ENCODE assay signal across 1 cellular context in the genomic region with DNA sequence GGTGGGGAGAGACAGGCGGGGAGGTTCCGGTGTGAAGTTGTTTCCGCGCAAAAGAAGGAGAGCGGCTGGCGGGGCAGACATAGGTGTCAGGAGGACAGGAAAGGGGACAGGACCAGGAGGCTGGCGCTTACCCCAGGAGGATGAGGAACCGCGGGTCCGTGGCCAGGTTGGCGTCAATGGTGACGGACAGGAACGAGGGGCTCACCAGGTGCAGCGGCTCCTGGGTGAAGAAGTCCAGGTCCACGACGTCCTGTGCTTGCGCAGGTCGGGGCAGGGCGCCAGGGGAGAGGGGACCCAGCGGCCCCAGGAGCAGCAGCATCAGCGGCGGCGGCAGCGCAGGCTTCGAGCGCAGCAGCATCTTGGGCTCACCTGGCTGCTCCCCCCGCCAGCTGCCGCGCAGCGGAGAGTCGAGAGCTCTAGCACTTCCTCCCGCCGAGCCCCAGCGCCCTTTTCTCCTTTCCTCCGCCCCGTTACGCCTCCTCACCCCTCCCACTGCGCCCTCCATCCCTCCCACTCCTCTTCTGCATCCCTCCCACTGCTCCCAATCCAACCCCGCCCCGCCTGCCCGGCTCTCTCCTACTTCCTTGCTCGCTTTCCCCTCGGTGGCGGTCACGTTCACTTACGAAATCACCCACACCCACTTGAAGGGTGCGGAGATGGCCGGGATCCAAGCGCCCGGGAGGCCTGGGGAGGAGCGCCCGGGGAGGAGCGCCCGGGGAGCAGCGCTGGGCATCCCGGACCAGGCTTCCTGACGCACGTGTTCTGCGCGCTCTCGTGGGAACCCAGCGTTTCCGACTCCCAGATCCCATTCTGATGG.
TF ChIP-seq lines count a peak whose summit lies in the region.

A gene (minus strand): TSS at position 424 of the 817 bp plus-strand sequence. CDS start 66 bp downstream, at position 358.

TF ChIP-seq in SK-N-SH, 30 proteins besides CTCF, POLR2A, EP300 and RAD21 (continued from another document):
- TF ChIP-seq, protein P1, sequence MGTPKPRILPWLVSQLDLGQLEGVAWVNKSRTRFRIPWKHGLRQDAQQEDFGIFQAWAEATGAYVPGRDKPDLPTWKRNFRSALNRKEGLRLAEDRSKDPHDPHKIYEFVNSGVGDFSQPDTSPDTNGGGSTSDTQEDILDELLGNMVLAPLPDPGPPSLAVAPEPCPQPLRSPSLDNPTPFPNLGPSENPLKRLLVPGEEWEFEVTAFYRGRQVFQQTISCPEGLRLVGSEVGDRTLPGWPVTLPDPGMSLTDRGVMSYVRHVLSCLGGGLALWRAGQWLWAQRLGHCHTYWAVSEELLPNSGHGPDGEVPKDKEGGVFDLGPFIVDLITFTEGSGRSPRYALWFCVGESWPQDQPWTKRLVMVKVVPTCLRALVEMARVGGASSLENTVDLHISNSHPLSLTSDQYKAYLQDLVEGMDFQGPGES (IDR thresholded peaks at IDR 0.05; ENCODE audit: low read depth, low read length): no peak
- 0 out of 2 replicates have a peak, but pooled peaks have one; percentile 14 for TF ChIP-seq NFIC (IDR thresholded peaks at IDR 0.05; ENCODE audit: borderline replicate concordance)
- TF ChIP-seq, protein P2, sequence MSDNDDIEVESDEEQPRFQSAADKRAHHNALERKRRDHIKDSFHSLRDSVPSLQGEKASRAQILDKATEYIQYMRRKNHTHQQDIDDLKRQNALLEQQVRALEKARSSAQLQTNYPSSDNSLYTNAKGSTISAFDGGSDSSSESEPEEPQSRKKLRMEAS (IDR thresholded peaks at IDR 0.05; ENCODE audit: low read depth): peak; percentile 78
